ENCODE assay signal across 14 cellular contexts in the genomic region with DNA sequence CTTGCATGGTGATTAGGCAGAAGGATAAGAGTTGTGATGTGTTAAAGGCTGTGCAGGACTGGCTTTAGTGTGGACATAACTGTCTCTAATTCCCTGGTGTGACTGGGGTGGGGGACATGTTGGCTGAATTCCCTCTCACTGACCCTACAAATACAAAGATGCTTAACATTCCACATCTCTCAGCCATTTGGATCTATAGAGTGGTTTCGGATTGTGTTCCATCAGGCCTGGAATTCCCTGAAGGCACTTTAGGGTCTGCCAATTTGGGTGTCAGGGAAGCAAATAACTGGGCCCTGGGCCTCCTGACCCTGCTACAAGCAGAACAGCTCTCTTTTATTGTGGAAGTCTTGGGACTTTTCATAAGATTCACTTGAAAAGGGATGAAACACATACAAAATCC. TPM values are rescaled to one million over a fixed set of nuclear protein-coding genes. Genes with fewer than 3 reads are reported as not detected.
A peak's percentile ranks its signal among the peaks of the same experiment; 100 is the strongest.
DNase-seq lines count a peak whose midpoint lies in the region; ATAC-seq and TF ChIP-seq lines count a peak whose summit lies in the region.
"Had no signal": no experiment of that assay in that cellular context is flagged by ENCODE, and none has a peak within 500 bp of the region (broad histone marks: within the 10 kb centered on the region; RNA-seq: fewer than 3 reads in every experiment).

No MANE protein-coding gene starts in this region.

- H3K27ac ChIP-seq in coronary artery, result peak overlapping the region; percentile 31 to 34
- H3K27ac ChIP-seq: BLaER1 treated with 17β-estradiol and CSF1 and Interleukin-3, amounts not matched to agents 10 nM and 100 nM had no signal

- peak overlapping the region; percentile 58 for H3K27ac Mint-ChIP-seq in osteocyte (ENCODE audit: unreplicated experiment)
- H3K27ac Mint-ChIP-seq: GM23338 had no signal

- H3K4me3 ChIP-seq in coronary artery, result no peak overlapping the region
- H3K4me3 ChIP-seq: BLaER1 treated with 17β-estradiol and CSF1 and Interleukin-3, amounts not matched to agents 10 nM and 100 nM; GM23338 had no signal

- H3K4me3 Mint-ChIP-seq in osteocyte (ENCODE audit: unreplicated experiment), result no peak overlapping the region
- H3K4me3 Mint-ChIP-seq: CD4-positive, CD25-positive, alpha-beta regulatory T cell; GM23338; H9 had no signal

- H3K36me3 Mint-ChIP-seq in osteocyte (ENCODE audit: unreplicated experiment), result no peaks in the 10 kb centered on the region
- H3K36me3 Mint-ChIP-seq: CD4-positive, CD25-positive, alpha-beta regulatory T cell had no signal

- peaks cover 29% of the 10 kb centered on the region for H3K4me1 Mint-ChIP-seq in osteocyte (ENCODE audit: unreplicated experiment)
- H3K4me1 Mint-ChIP-seq: CD4-positive, CD25-positive, alpha-beta regulatory T cell had no signal

- ATAC-seq in HG03196 (IDR thresholded peaks at IDR 0.05; ENCODE audit: unreplicated experiment) (no peak), HG03175 (IDR thresholded peaks at IDR 0.05; ENCODE audit: unreplicated experiment) (no peak)
- ATAC-seq: GM23338, HepG2 had no signal

- no peaks in the 10 kb centered on the region for H3K9me3 Mint-ChIP-seq in osteocyte (ENCODE audit: unreplicated experiment)
- H3K9me3 Mint-ChIP-seq: GM23338, H9 had no signal

- TF ChIP-seq CTCF in coronary artery (IDR thresholded peaks at IDR 0.05), result no peak
- no peak for TF ChIP-seq CTCF in osteocyte (IDR thresholded peaks at IDR 0.05)

- H3K27me3 Mint-ChIP-seq in osteocyte (ENCODE audit: unreplicated experiment), result no peaks in the 10 kb centered on the region
- H3K27me3 Mint-ChIP-seq: CD4-positive, CD25-positive, alpha-beta regulatory T cell had no signal

- no peak for DNase-seq in coronary artery (ENCODE audit: low spot score)
- DNase-seq in islet precursor cell, result peak; percentile 76
- DNase-seq in osteocyte (ENCODE audit: extremely low spot score, unreplicated experiment), result no peak
- no peak for DNase-seq in HPDE6-E6E7 (ENCODE audit: extremely low spot score)
- DNase-seq in activated gamma-delta T cell treated with Interleukin-2 at 50 U/mL for 16 hours, result no peak
- DNase-seq: ACHN; CD4-positive, CD25-positive, alpha-beta regulatory T cell; DMS53; H9 had no signal

RNA-seq across cellular contexts. Expression of a gene that starts 56.2 kb away (rescaled TPM):
- total RNA-seq in osteocyte, result 5.4 and 5.5 TPM in 2 replicates
- total RNA-seq: CD4-positive, CD25-positive, alpha-beta regulatory T cell had no signal
